ENCODE assay signal across 23 cellular contexts in genomic region chr17:57641761-57642160, GRCh38.
DNase-seq lines count a peak whose midpoint lies in the region; ATAC-seq, FAIRE-seq and TF ChIP-seq lines count a peak whose summit lies in the region.
"Had no signal": no experiment of that assay in that cellular context is flagged by ENCODE, and none has a peak within 500 bp of the region (broad histone marks: within the 10 kb centered on the region; RNA-seq: fewer than 3 reads in every experiment).

No MANE protein-coding gene starts in this region.

- H3K27me3 ChIP-seq in BLaER1 (no peaks in the 10 kb centered on the region), DND-41 (ENCODE audit: insufficient read depth, low read length, poor library complexity) (no peaks in the 10 kb centered on the region), layer of hippocampus (ENCODE audit: control insufficient read depth, insufficient read depth, low read length) (no peaks in the 10 kb centered on the region), small intestine (ENCODE audit: control insufficient read depth in 2 of 2, insufficient read depth in 2 of 2, low read length in 2 of 2) (no peaks in the 10 kb centered on the region)
- H3K27me3 ChIP-seq: BE2C had no signal

- peaks cover 34% of the 10 kb centered on the region for H3K79me2 ChIP-seq in DND-41 (ENCODE audit: insufficient read depth, low read length)

- H3K36me3 ChIP-seq in BLaER1 = peaks cover 100% of the 10 kb centered on the region
- peaks cover 100% of the 10 kb centered on the region for H3K36me3 ChIP-seq in DND-41 (ENCODE audit: insufficient read depth, low read length)
- no peaks in the 10 kb centered on the region for H3K36me3 ChIP-seq in small intestine (ENCODE audit: control insufficient read depth in 2 of 2, insufficient read depth in 2 of 2, low read length in 2 of 2)
- H3K36me3 ChIP-seq: HAP-1 had no signal

- ATAC-seq in DND-41 (ENCODE audit: insufficient read depth, low read depth) = no peak
- ATAC-seq: A549, GM12878 had no signal

- no peak for FAIRE-seq in GM12891 (lab: Jason Lieb, UNC)
- FAIRE-seq in small intestine (lab: Jason Lieb, UNC) = no peak
- FAIRE-seq: A549, GM12878, GM18507, H54 had no signal

- H3K9me3 ChIP-seq in BLaER1 (no peaks in the 10 kb centered on the region), DND-41 (ENCODE audit: insufficient read depth, low read length, severe bottlenecking) (no peaks in the 10 kb centered on the region), small intestine (ENCODE audit: control insufficient read depth, low read depth) (no peaks in the 10 kb centered on the region)
- H3K9me3 ChIP-seq: A549, BE2C, Caco-2, HAP-1 had no signal

- 90 to 100% (median 98%) methylated on average over 3 of the region's 3 CpGs for WGBS in small intestine, 3 donors

- peaks cover 61% of the 10 kb centered on the region for H3K4me1 ChIP-seq in BLaER1
- H3K4me1 ChIP-seq in DND-41 (ENCODE audit: insufficient read depth, low read length) = no peaks in the 10 kb centered on the region
- no peaks in the 10 kb centered on the region for H3K4me1 ChIP-seq in small intestine (ENCODE audit: control insufficient read depth in 2 of 2, insufficient read depth in 1 of 2, low read depth in 1 of 2, low read length in 1 of 2)
- H3K4me1 ChIP-seq: A549, Caco-2, HAP-1 had no signal

- H3K4me2 ChIP-seq in BLaER1 (0 out of 2 replicates have a peak overlapping the region, but pooled peaks have one; percentile 7), DND-41 (ENCODE audit: insufficient read depth, low read length) (no peak overlapping the region)
- H3K4me2 ChIP-seq: A549, GM23338 had no signal

- H3K4me3 ChIP-seq in BLaER1 = no peak overlapping the region
- no peak overlapping the region for H3K4me3 ChIP-seq in DND-41 (ENCODE audit: low read depth in 1 of 2, low read length in 2 of 2)
- no peak overlapping the region for H3K4me3 ChIP-seq in small intestine (ENCODE audit: low read depth in 1 of 2, low read length in 2 of 2)
- H3K4me3 ChIP-seq: A549, GM12878, GM23338, HAP-1 had no signal

- TF ChIP-seq CTCF in DND-41 (IDR thresholded peaks at IDR 0.05; ENCODE audit: borderline replicate concordance, extremely low read depth, low read length, poor library complexity, severe bottlenecking) = no peak

- no peak for DNase-seq in DND-41
- DNase-seq in caudate nucleus (lab: John Stamatoyannopoulos, UW) = no peak
- no peak for DNase-seq in stimulated activated CD4-positive, alpha-beta T cell treated with anti-CD3 and anti-CD28 coated beads, Interleukin-4, amount 100 ng/mL, for 1 hour
- no peak for DNase-seq in GM12891 (ENCODE audit: insufficient read length, low spot score)
- DNase-seq in small intestine = no peak
- DNase-seq: 8988T; ACHN; AML-193; BE2C; Caco-2; CD4-positive, alpha-beta memory T cell; DMS153; EL; GDM1; HFFc6 had no signal

- H3K9ac ChIP-seq in BLaER1 (no peak overlapping the region), DND-41 (ENCODE audit: low read depth, low read length) (no peak overlapping the region)

- TF ChIP-seq POLR2A in GM12891 (IDR thresholded peaks at IDR 0.05; ENCODE audit: low read depth, low read length) = no peak

- H3K27ac ChIP-seq in BLaER1 (peak overlapping the region; percentile 37), DND-41 (ENCODE audit: low read length) (peak overlapping the region; percentile 62), caudate nucleus (ENCODE audit: low read depth, low read length) (peak overlapping the region; percentile 36), layer of hippocampus (ENCODE audit: low read depth, low read length) (peak overlapping the region; percentile 18), small intestine (ENCODE audit: low read depth in 1 of 2, low read length in 1 of 2) (no peak overlapping the region)
- H3K27ac ChIP-seq: A549 had no signal

- peaks cover 74% of the 10 kb centered on the region for H4K20me1 ChIP-seq in BLaER1
- H4K20me1 ChIP-seq in DND-41 (ENCODE audit: insufficient read depth, low read length) = 0 out of 2 replicates have a peak, but pooled peaks cover 4% of the 10 kb centered on the region

- no peak overlapping the region for H2AFZ ChIP-seq in DND-41 (ENCODE audit: low read depth, low read length)
- H2AFZ ChIP-seq: GM23338 had no signal

TF ChIP-seq in GM12891, 5 proteins besides CTCF, POLR2A, EP300 and RAD21:
- TF ChIP-seq POU2F2 (IDR thresholded peaks at IDR 0.05; ENCODE audit: low read depth, low read length) (no peak), TAF1 (IDR thresholded peaks at IDR 0.05; ENCODE audit: low read depth, low read length) (no peak), SPI1 (IDR thresholded peaks at IDR 0.05; ENCODE audit: low read depth, low read length) (no peak), POLR2AphosphoS5 (IDR thresholded peaks at IDR 0.05; ENCODE audit: low read depth, low read length) (no peak), PAX5 (IDR thresholded peaks at IDR 0.05; ENCODE audit: insufficient read depth, low read length, severe bottlenecking) (no peak)

Comparison
In these comparisons a context has a peak if more than half of its experiments do, and no peak if none do; other contexts are left out.
1. H3K27ac ChIP-seq: peak in BLaER1 (single experiment), DND-41 (single experiment), caudate nucleus (single experiment) and layer of hippocampus (single experiment); none in small intestine (0 of 2).